In the genomic region with DNA sequence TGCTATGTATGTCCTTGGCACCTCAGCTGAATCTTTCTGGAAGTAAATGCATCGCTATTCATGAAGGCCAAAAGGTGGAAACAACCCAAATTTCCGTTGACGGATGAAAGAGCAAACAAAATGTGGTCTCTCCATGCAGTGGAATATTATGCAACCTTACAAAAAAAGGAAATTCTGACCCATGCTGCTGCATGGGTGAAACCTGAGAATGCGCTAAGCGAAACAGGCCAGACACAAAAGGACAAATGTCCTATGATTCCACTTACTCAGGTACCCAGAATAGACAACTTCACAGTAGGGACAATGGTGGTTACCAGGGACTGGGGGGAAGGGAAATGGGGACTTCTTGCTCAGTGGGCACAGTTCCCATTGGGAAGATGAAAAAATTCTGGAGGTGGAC, we compare ENCODE assay signal across 20 cellular contexts.
"Had no signal": no experiment of that assay in that cellular context is flagged by ENCODE, and none has a peak within 500 bp of the region (broad histone marks: within the 10 kb centered on the region; RNA-seq: fewer than 3 reads in every experiment).

No MANE protein-coding gene starts in this region.

- H3K9me3 Mint-ChIP-seq: activated CD4-positive, alpha-beta T cell treated with anti-CD3 and anti-CD28 coated beads, Interleukin-2, amount 10 ng/mL, durations not matched to agents 24 days and 14 days; activated CD8-positive, alpha-beta T cell treated with anti-CD3 and anti-CD28 coated beads for 36 hours; activated naive CD4-positive, alpha-beta T cell treated with anti-CD3 and anti-CD28 coated beads, Interleukin-2, amount 50 U/mL, for 72 hours; endodermal cell; stimulated activated naive B cell treated with anti-CD40 and anti-IgM and Interleukin-4, amounts not matched to agents 10 μg/mL and 1 μg/mL and 100 μg/mL, for 72 hours had no signal

- H3K4me1 ChIP-seq: foreskin keratinocyte, sigmoid colon had no signal

- H3K4me2 ChIP-seq: SK-N-SH had no signal

- H3K9me3 ChIP-seq: left lung, sigmoid colon, SK-N-SH, thyroid gland had no signal

- H3K27ac ChIP-seq: cardiac muscle cell, epithelial cell of prostate, foreskin keratinocyte, left lung, sigmoid colon, thyroid gland had no signal

- ATAC-seq: foreskin keratinocyte, left lung had no signal

- H3K27me3 Mint-ChIP-seq: activated CD4-positive, alpha-beta T cell treated with anti-CD3 and anti-CD28 coated beads, Interleukin-2, amount 10 ng/mL, durations not matched to agents 24 days and 14 days; activated CD8-positive, alpha-beta T cell treated with anti-CD3 and anti-CD28 coated beads for 36 hours; stimulated activated naive B cell treated with anti-CD40 and anti-IgM and Interleukin-4, amounts not matched to agents 10 μg/mL and 1 μg/mL and 100 μg/mL, for 72 hours had no signal

- H3K9me2 ChIP-seq: SK-N-SH had no signal

- H3K36me3 Mint-ChIP-seq: activated naive CD4-positive, alpha-beta T cell treated with anti-CD3 and anti-CD28 coated beads, Interleukin-2, amount 50 U/mL, for 72 hours had no signal

- H3K27me3 ChIP-seq: cardiac muscle cell, left lung, sigmoid colon, thyroid gland had no signal

- H3K36me3 ChIP-seq: cardiac muscle cell, left lung, sigmoid colon, thyroid gland had no signal

- DNase-seq: activated CD4-positive, CD25-positive, alpha-beta regulatory T cell; activated effector memory CD4-positive, alpha-beta T cell treated with Interleukin-2 at 50 U/mL for 16 hours; amniotic stem cell; foreskin keratinocyte; hippocampal formation; left lung; mammary epithelial cell; sigmoid colon; SK-N-SH; stimulated activated CD4-positive, alpha-beta T cell treated with anti-CD3 and anti-CD28 coated beads, Interleukin-4, amount 100 ng/mL, for 24 hours; stimulated activated naive B cell treated with anti-CD40 and anti-IgM and Interleukin-4, amounts not matched to agents 10 μg/mL and 1 μg/mL and 100 μg/mL, for 72 hours; T-helper 9 cell; thyroid gland had no signal

- H3K9ac ChIP-seq: SK-N-SH had no signal

- H3K4me3 Mint-ChIP-seq: activated CD4-positive, alpha-beta T cell treated with anti-CD3 and anti-CD28 coated beads, Interleukin-2, amount 10 ng/mL, durations not matched to agents 24 days and 14 days; activated CD8-positive, alpha-beta T cell treated with anti-CD3 and anti-CD28 coated beads for 36 hours; endodermal cell had no signal

- FAIRE-seq: keratinocyte had no signal

- H3K27ac Mint-ChIP-seq: activated CD4-positive, alpha-beta T cell treated with anti-CD3 and anti-CD28 coated beads, Interleukin-2, amount 10 ng/mL, durations not matched to agents 24 days and 14 days; activated CD8-positive, alpha-beta T cell treated with anti-CD3 and anti-CD28 coated beads for 36 hours; activated naive CD4-positive, alpha-beta T cell treated with anti-CD3 and anti-CD28 coated beads, Interleukin-2, amount 50 U/mL, for 72 hours; endodermal cell had no signal

- H3K4me3 ChIP-seq: cardiac muscle cell, left lung, sigmoid colon, thyroid gland had no signal
